ENCODE assay signal across 11 cellular contexts in the genomic region with DNA sequence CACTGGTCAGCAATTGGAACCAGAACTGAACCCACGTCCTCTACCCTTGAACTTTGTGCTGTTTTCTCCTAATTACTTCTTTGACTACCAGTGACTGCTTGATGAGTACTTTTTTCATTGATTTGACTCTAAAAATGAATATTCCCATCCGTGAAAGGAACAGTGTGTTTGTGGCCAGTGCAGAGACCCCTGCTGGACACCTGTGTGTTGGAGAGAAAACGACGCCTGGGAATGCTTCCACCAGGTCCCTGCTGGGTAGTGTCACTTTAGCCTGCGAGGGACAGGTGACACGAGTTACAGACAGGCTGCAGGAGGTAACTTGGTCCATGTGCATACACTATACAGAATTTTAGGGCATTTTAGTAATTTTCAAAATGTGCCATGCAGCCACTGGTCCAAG. TPM values are rescaled to one million over a fixed set of nuclear protein-coding genes. Genes with fewer than 3 reads are reported as not detected.
A peak's percentile ranks its signal among the peaks of the same experiment; 100 is the strongest.
DNase-seq lines count a peak whose midpoint lies in the region; ATAC-seq and TF ChIP-seq lines count a peak whose summit lies in the region.
"Had no signal": no experiment of that assay in that cellular context is flagged by ENCODE, and none has a peak within 500 bp of the region (broad histone marks: within the 10 kb centered on the region; RNA-seq: fewer than 3 reads in every experiment).

No MANE protein-coding gene starts in this region.

- H3K4me3 ChIP-seq in WI38 (ENCODE audit: low read depth, low read length) (no peak overlapping the region), gastroesophageal sphincter (no peak overlapping the region), thyroid gland (replicated peaks in 1 of 3) (no peak overlapping the region), mesenchymal stem cell (ENCODE audit: insufficient read depth in 1 of 2, low read depth in 1 of 2, low read length in 2 of 2) (no peak overlapping the region)
- H3K4me3 ChIP-seq: upper lobe of left lung had no signal

- no peak overlapping the region for H2BK5ac ChIP-seq in mesenchymal stem cell (ENCODE audit: low read depth, low read length, poor library complexity, severe bottlenecking)

- peak; percentile 34; the same call in 1 of the 2 replicates for TF ChIP-seq CTCF in WI38 (IDR thresholded peaks at IDR 0.05; ENCODE audit: low read depth, low read length)
- TF ChIP-seq CTCF in gastroesophageal sphincter (IDR thresholded peaks at IDR 0.05) = peak in 3 of 4 experiments; percentile 20 to 42 (median 25)
- peak in 4 of 6 experiments; percentile 11 to 42 (median 32) for TF ChIP-seq CTCF in thyroid gland (IDR thresholded peaks at IDR 0.05)

- DNase-seq in NCI-H748 (lab: John Stamatoyannopoulos, UW; ENCODE audit: unreplicated experiment) = peak; percentile 18
- no peak for DNase-seq in NCI-H748 treated with DMSO at 0.1 percent for 48 hours (lab: John Stamatoyannopoulos, UW)
- DNase-seq in thyroid gland = peak; percentile 16 to 27
- no peak for DNase-seq in posterior vena cava (ENCODE audit: low spot score)
- no peak for DNase-seq in mesenchymal stem cell
- DNase-seq: activated T-cell treated with anti-CD3 and anti-CD28 coated beads for 4 hours, NCI-H82, upper lobe of left lung had no signal

- H3K4me1 ChIP-seq in gastroesophageal sphincter = no peaks in the 10 kb centered on the region
- no peaks in the 10 kb centered on the region for H3K4me1 ChIP-seq in thyroid gland
- H3K4me1 ChIP-seq in mesenchymal stem cell (ENCODE audit: control insufficient read depth, insufficient read depth, low read depth, low read length) = no peaks in the 10 kb centered on the region
- H3K4me1 ChIP-seq: upper lobe of left lung had no signal

- H2BK15ac ChIP-seq in mesenchymal stem cell (ENCODE audit: low read depth, poor library complexity, severe bottlenecking) = no peak overlapping the region

- no peak overlapping the region for H3K18ac ChIP-seq in mesenchymal stem cell (ENCODE audit: low read depth in 1 of 2, low read length in 2 of 2)

- no peak overlapping the region for H4K8ac ChIP-seq in mesenchymal stem cell (ENCODE audit: low read length)

- no peak overlapping the region for H3K4ac ChIP-seq in mesenchymal stem cell (ENCODE audit: low read depth in 1 of 2, low read length in 2 of 2)

- no peaks in the 10 kb centered on the region for H3K79me1 ChIP-seq in mesenchymal stem cell (replicated peaks; ENCODE audit: low read length, poor library complexity, severe bottlenecking)

- H2AFZ ChIP-seq in mesenchymal stem cell (ENCODE audit: low read depth, low read length) = no peak overlapping the region

- no peaks in the 10 kb centered on the region for H3K36me3 ChIP-seq in gastroesophageal sphincter
- no peaks in the 10 kb centered on the region for H3K36me3 ChIP-seq in thyroid gland
- H3K36me3 ChIP-seq in mesenchymal stem cell (ENCODE audit: control insufficient read depth in 1 of 2, insufficient read depth in 2 of 2, low read depth in 1 of 2, low read length in 2 of 2) = no peaks in the 10 kb centered on the region
- H3K36me3 ChIP-seq: upper lobe of left lung had no signal

- peaks cover 0 to 7% (median 0%) of the 10 kb centered on the region in 3 donors for H3K9me3 ChIP-seq in gastroesophageal sphincter
- no peaks in the 10 kb centered on the region for H3K9me3 ChIP-seq in thyroid gland
- peaks cover 14% of the 10 kb centered on the region for H3K9me3 ChIP-seq in mesenchymal stem cell (ENCODE audit: control insufficient read depth, low read length)
- H3K9me3 ChIP-seq: upper lobe of left lung had no signal

- H2AK5ac ChIP-seq in mesenchymal stem cell (ENCODE audit: low read length, severe bottlenecking) = no peak overlapping the region

- no peak overlapping the region for H2BK120ac ChIP-seq in mesenchymal stem cell (ENCODE audit: low read depth, low read length)

- no peak overlapping the region for H4K91ac ChIP-seq in mesenchymal stem cell (ENCODE audit: low read length)

- 30 to 36% methylated on average over 2 to 3 of the region's 6 CpGs for WGBS in gastroesophageal sphincter (ENCODE audit: low coverage in 1 of 2), 2 donors
- WGBS in thyroid gland, 2 donors = 25 to 43% methylated on average over 6 of the region's 6 CpGs
- 43% methylated on average over 6 of the region's 6 CpGs for WGBS in mesenchymal stem cell

- H3K27me3 ChIP-seq in gastroesophageal sphincter (peaks cover 6% of the 10 kb centered on the region), thyroid gland (no peaks in the 10 kb centered on the region), mesenchymal stem cell (ENCODE audit: control insufficient read depth in 1 of 2, insufficient read depth in 1 of 2, low read length in 2 of 2) (peaks cover 0 to 29% of the 10 kb centered on the region in 2 experiments)
- H3K27me3 ChIP-seq: upper lobe of left lung had no signal

- TF ChIP-seq POLR2A in gastroesophageal sphincter (IDR thresholded peaks at IDR 0.05) (no peak), thyroid gland (IDR thresholded peaks at IDR 0.05) (no peak)

- H3K14ac ChIP-seq in mesenchymal stem cell (ENCODE audit: low read length in 2 of 2) = no peak overlapping the region

- H3K23ac ChIP-seq in mesenchymal stem cell (ENCODE audit: low read length in 2 of 2) = no peak overlapping the region

- intact Hi-C loops in thyroid gland (cut with DNase I) (no loop called here), posterior vena cava (cut with DNase I) (no loop called here)

- H3K27ac ChIP-seq in gastroesophageal sphincter = no peak overlapping the region
- no peak overlapping the region for H3K27ac ChIP-seq in thyroid gland
- no peak overlapping the region for H3K27ac ChIP-seq in mesenchymal stem cell (ENCODE audit: low read length, poor library complexity, severe bottlenecking)
- H3K27ac ChIP-seq: upper lobe of left lung had no signal

- H2BK12ac ChIP-seq in mesenchymal stem cell (ENCODE audit: low read length in 2 of 2) = no peak overlapping the region

- ATAC-seq in gastroesophageal sphincter = no peak
- ATAC-seq in GM21390 (IDR thresholded peaks at IDR 0.05; ENCODE audit: unreplicated experiment) = no peak

- TF ChIP-seq EP300 in gastroesophageal sphincter (IDR thresholded peaks at IDR 0.05) = no peak

- no peak overlapping the region for H3K9ac ChIP-seq in mesenchymal stem cell (ENCODE audit: low read length)

- no peak overlapping the region for H3K4me2 ChIP-seq in mesenchymal stem cell (ENCODE audit: low read length, poor library complexity, severe bottlenecking)

RNA-seq across cellular contexts. Expression of gene GJD4, which starts 6.8 kb away (rescaled TPM):
- total RNA-seq in gastroesophageal sphincter (not detected), thyroid gland (not detected), posterior vena cava (not detected)
- 0.03 TPM for polyA plus RNA-seq in mesenchymal stem cell (2013, experiment 1 of 2)
- 0.03 TPM for polyA plus RNA-seq in mesenchymal stem cell (2013, experiment 2 of 2)
- total RNA-seq: upper lobe of left lung had no signal

RNA-seq across cellular contexts. Expression of gene FZD8, which starts 43.7 kb away (rescaled TPM):
- 10 to 100 TPM in 1 of 4 donors, 1 to 10 TPM in 3; 5.3 to 11.8 (median 8.7) TPM for total RNA-seq in gastroesophageal sphincter
- total RNA-seq in thyroid gland = 10 to 100 TPM; 12.4 to 21.5 (median 19.9) TPM
- 10 to 100 TPM in 1 of 2 donors, 1 to 10 TPM in 1; 9.5 to 16.1 TPM for total RNA-seq in posterior vena cava
- polyA plus RNA-seq in mesenchymal stem cell (2013, experiment 1 of 2) = 33.9 TPM
- 34.8 TPM for polyA plus RNA-seq in mesenchymal stem cell (2013, experiment 2 of 2)

Comparison
In these comparisons a context has a peak if more than half of its experiments do, and no peak if none do; other contexts are left out.
1. DNase-seq: peak in NCI-H748 (single experiment) and thyroid gland (2 of 2); none in NCI-H748 treated with DMSO at 0.1 percent for 48 hours (single experiment), posterior vena cava (single experiment) and mesenchymal stem cell (single experiment).
2. Peak in every context shown above with its lines, with median percentiles within 50 percentile points of each other: CTCF ChIP-seq.